1 cellular context compared by ENCODE assay signal in genomic region chr11:68213555-68214172, GRCh38.
A peak's percentile ranks its signal among the peaks of the same experiment; 100 is the strongest.
TF ChIP-seq lines count a peak whose summit lies in the region.

No MANE protein-coding gene starts in this region.

TF ChIP-seq in HepG2, 621 proteins besides CTCF, POLR2A, EP300 and RAD21 (continued from another document and continues in another):
- TF ChIP-seq HINFP (CRISPR knock-in tag; IDR thresholded peaks at IDR 0.05; ENCODE audit: low read depth): peak; percentile 54; the same call in 1 of the 2 replicates
- 0 out of 2 replicates have a peak, but pooled peaks have one; percentile 58 for TF ChIP-seq ZFP41 (CRISPR knock-in tag; IDR thresholded peaks at IDR 0.05; ENCODE audit: borderline replicate concordance)
- TF ChIP-seq EEA1 (CRISPR knock-in tag; IDR thresholded peaks at IDR 0.05; ENCODE audit: borderline replicate concordance): no peak
- TF ChIP-seq IKZF4 (CRISPR knock-in tag; IDR thresholded peaks at IDR 0.05; ENCODE audit: borderline replicate concordance, low read depth, not compliant biosample characterization): peak; percentile 51
- peak; percentile 32; the same call in 1 of the 2 replicates for TF ChIP-seq ZNF350 (CRISPR knock-in tag; IDR thresholded peaks at IDR 0.05; ENCODE audit: borderline replicate concordance, low read depth)
- TF ChIP-seq KLF12 (CRISPR knock-in tag; IDR thresholded peaks at IDR 0.05; ENCODE audit: borderline replicate concordance): peak; percentile 69; the same call in 1 of the 2 replicates
- TF ChIP-seq ZNF841 (CRISPR knock-in tag; IDR thresholded peaks at IDR 0.05; ENCODE audit: borderline replicate concordance): no peak
- peak; percentile 98 for TF ChIP-seq ZNF777 (CRISPR knock-in tag; IDR thresholded peaks at IDR 0.05)
- TF ChIP-seq ELK4 (CRISPR knock-in tag; IDR thresholded peaks at IDR 0.05; ENCODE audit: borderline replicate concordance): no peak
- peak; percentile 62 for TF ChIP-seq ZNF770 (CRISPR knock-in tag; IDR thresholded peaks at IDR 0.05)
- no peak for TF ChIP-seq PRDM4 (CRISPR knock-in tag; IDR thresholded peaks at IDR 0.05; ENCODE audit: borderline replicate concordance)
- TF ChIP-seq ZNF431 (CRISPR knock-in tag; IDR thresholded peaks at IDR 0.05; ENCODE audit: borderline replicate concordance, low read depth): no peak
- no peak for TF ChIP-seq CHD4 (IDR thresholded peaks at IDR 0.05; ENCODE audit: borderline replicate concordance, low read length)
- peak; percentile 96 for TF ChIP-seq SKI (IDR thresholded peaks at IDR 0.05; ENCODE audit: partially characterized antibody)
- TF ChIP-seq KMT2B (CRISPR knock-in tag; IDR thresholded peaks at IDR 0.05): 0 out of 2 replicates have a peak, but pooled peaks have one; percentile 31
- TF ChIP-seq ZBTB39 (CRISPR knock-in tag; IDR thresholded peaks at IDR 0.05): no peak
- no peak for TF ChIP-seq FOXP4 (CRISPR knock-in tag; IDR thresholded peaks at IDR 0.05)
- TF ChIP-seq RFX5 (IDR thresholded peaks at IDR 0.05; ENCODE audit: low read depth, low read length): no peak
- peak; percentile 36; the same call in 1 of the 2 replicates for TF ChIP-seq PRDM15 (CRISPR knock-in tag; IDR thresholded peaks at IDR 0.05)
- no peak; the same call in 1 of the 2 replicates for TF ChIP-seq ZNF564 (CRISPR knock-in tag; IDR thresholded peaks at IDR 0.05)
- TF ChIP-seq ZBTB40 (IDR thresholded peaks at IDR 0.05): no peak
- TF ChIP-seq ZBTB40 (CRISPR knock-in tag; IDR thresholded peaks at IDR 0.05): peak; percentile 77
- peak; percentile 89 for TF ChIP-seq KDM5B (CRISPR knock-in tag; IDR thresholded peaks at IDR 0.05; ENCODE audit: borderline replicate concordance)
- no peak for TF ChIP-seq GATAD2A (CRISPR knock-in tag; IDR thresholded peaks at IDR 0.05)
- no peak for TF ChIP-seq CREM (IDR thresholded peaks at IDR 0.05)
- no peak for TF ChIP-seq CREM (CRISPR knock-in tag; IDR thresholded peaks at IDR 0.05)
